ENCODE assay signal across 19 cellular contexts in genomic region chr16:89277641-89278341, GRCh38.
DNase-seq lines count a peak whose midpoint lies in the region; ATAC-seq and TF ChIP-seq lines count a peak whose summit lies in the region.
"Had no signal": no experiment of that assay in that cellular context is flagged by ENCODE, and none has a peak within 500 bp of the region (broad histone marks: within the 10 kb centered on the region; RNA-seq: fewer than 3 reads in every experiment).

No MANE protein-coding gene starts in this region.

- no peak for DNase-seq in activated T-cell treated with anti-CD3 and anti-CD28 coated beads, Interleukin-2, amount 50 U/mL, for 24 hours
- no peak for DNase-seq in activated T-cell treated with anti-CD3 and anti-CD28 coated beads, Interleukin-2, amount 50 U/mL, for 4 hours
- DNase-seq in chondrocyte (ENCODE audit: low spot score) (no peak), trophoblast cell (no peak), neural progenitor cell (ENCODE audit: low spot score) (no peak)
- DNase-seq: activated naive CD4-positive, alpha-beta T cell treated with anti-CD3 and anti-CD28 coated beads for 36 hours; colonic mucosa; left colon; natural killer cell; NCI-H1694; uterus; WERI-Rb-1 had no signal

- H2BK12ac ChIP-seq in trophoblast cell (ENCODE audit: low read length) = no peak overlapping the region

- no peaks in the 10 kb centered on the region for H3K9me3 Mint-ChIP-seq in activated T-cell treated with anti-CD3 and anti-CD28 coated beads, Interleukin-2, amount 50 U/mL, for 24 hours
- H3K9me3 Mint-ChIP-seq in activated T-cell treated with anti-CD3 and anti-CD28 coated beads, Interleukin-2, amount 50 U/mL, for 4 hours = no peaks in the 10 kb centered on the region
- no peaks in the 10 kb centered on the region for H3K9me3 Mint-ChIP-seq in chondrocyte (ENCODE audit: low read depth)
- H3K9me3 Mint-ChIP-seq in neural progenitor cell = no peaks in the 10 kb centered on the region
- H3K9me3 Mint-ChIP-seq: activated naive CD4-positive, alpha-beta T cell treated with anti-CD3 and anti-CD28 coated beads for 36 hours; mesothelial cell of epicardium; natural killer cell; T-helper 2 cell treated with Interferon-gamma antibody and Interleukin-4, amounts not matched to agents 5 μg/mL and 100 μg/mL, for 36 hours had no signal

- H3K4me1 Mint-ChIP-seq in activated T-cell treated with anti-CD3 and anti-CD28 coated beads, Interleukin-2, amount 50 U/mL, for 24 hours (ENCODE audit: low read depth) = no peaks in the 10 kb centered on the region
- no peaks in the 10 kb centered on the region for H3K4me1 Mint-ChIP-seq in activated T-cell treated with anti-CD3 and anti-CD28 coated beads, Interleukin-2, amount 50 U/mL, for 4 hours (ENCODE audit: low read depth)
- no peaks in the 10 kb centered on the region for H3K4me1 Mint-ChIP-seq in chondrocyte (ENCODE audit: low read depth)
- peaks cover 2% of the 10 kb centered on the region for H3K4me1 Mint-ChIP-seq in neural progenitor cell
- H3K4me1 Mint-ChIP-seq: mesothelial cell of epicardium had no signal

- H3F3A ChIP-seq in neural progenitor cell (ENCODE audit: low read depth) = no peaks in the 10 kb centered on the region

- no peak overlapping the region for H4K91ac ChIP-seq in trophoblast cell (ENCODE audit: low read depth, low read length)

- H3K36me3 Mint-ChIP-seq in activated T-cell treated with anti-CD3 and anti-CD28 coated beads, Interleukin-2, amount 50 U/mL, for 24 hours (ENCODE audit: low read depth) = peaks cover 63% of the 10 kb centered on the region
- H3K36me3 Mint-ChIP-seq in activated T-cell treated with anti-CD3 and anti-CD28 coated beads, Interleukin-2, amount 50 U/mL, for 4 hours (ENCODE audit: insufficient read depth) = peaks cover 27% of the 10 kb centered on the region
- peaks cover 25% of the 10 kb centered on the region for H3K36me3 Mint-ChIP-seq in chondrocyte (ENCODE audit: low read depth)
- H3K36me3 Mint-ChIP-seq in neural progenitor cell = peaks cover 13% of the 10 kb centered on the region
- H3K36me3 Mint-ChIP-seq: natural killer cell had no signal

- CTCF ChIA-PET in HEK293 (lab: Yijun Ruan, JAX) = interaction anchor here (1.6 kb wide), 1 partner anchor 12 kb away, joined by 6 read pairs; no protein-coding TSS in a partner anchor

- no peak for TF ChIP-seq CTCF in HEK293 (tag by site-specific recombination; IDR thresholded peaks at IDR 0.05)
- TF ChIP-seq CTCF in chondrocyte (IDR thresholded peaks at IDR 0.05) = no peak
- no peak for TF ChIP-seq CTCF in neural progenitor cell (IDR thresholded peaks at IDR 0.05)

- no peak overlapping the region for H2AK5ac ChIP-seq in trophoblast cell (ENCODE audit: low read length)

- no peak overlapping the region for H4K12ac ChIP-seq in trophoblast cell (ENCODE audit: low read depth, low read length)

- peaks cover 18% of the 10 kb centered on the region for H4K20me1 ChIP-seq in neural progenitor cell (ENCODE audit: low read depth)

- no peak overlapping the region for H3K4me2 ChIP-seq in trophoblast cell (ENCODE audit: low read length)
- H3K4me2 ChIP-seq in neural progenitor cell = no peak overlapping the region

- no peak overlapping the region for H2AFZ ChIP-seq in trophoblast cell (ENCODE audit: insufficient read depth, low read length, poor library complexity)
- no peak overlapping the region for H2AFZ ChIP-seq in neural progenitor cell (replicated peaks)

- 0 out of 2 replicates have a peak overlapping the region, but pooled peaks have one; percentile 3 for H3K27ac ChIP-seq in HEK293 (ENCODE audit: extremely low read depth, low read depth, low read length)
- no peak overlapping the region for H3K27ac ChIP-seq in trophoblast cell (ENCODE audit: low read depth, low read length)
- no peak overlapping the region for H3K27ac ChIP-seq in neural progenitor cell
- H3K27ac ChIP-seq: colonic mucosa, HL-60, SK-N-MC, uterus, WERI-Rb-1 had no signal

- H3K79me1 ChIP-seq in trophoblast cell (ENCODE audit: low read length) = no peaks in the 10 kb centered on the region

- no peaks in the 10 kb centered on the region for H3K9me3 ChIP-seq in HEK293 (ENCODE audit: control insufficient read depth, insufficient read depth, low read depth, low read length)
- no peaks in the 10 kb centered on the region for H3K9me3 ChIP-seq in trophoblast cell (ENCODE audit: insufficient read depth, low read depth, low read length)
- H3K9me3 ChIP-seq in neural progenitor cell (ENCODE audit: low read depth) = no peaks in the 10 kb centered on the region
- H3K9me3 ChIP-seq: colonic mucosa, uterus had no signal

- H3K9ac ChIP-seq in trophoblast cell (ENCODE audit: low read length) = no peak overlapping the region
- no peak overlapping the region for H3K9ac ChIP-seq in neural progenitor cell

- no peak overlapping the region for H3K23ac ChIP-seq in trophoblast cell (ENCODE audit: low read length)

- H3K4me3 Mint-ChIP-seq in activated T-cell treated with anti-CD3 and anti-CD28 coated beads, Interleukin-2, amount 50 U/mL, for 24 hours = no peak overlapping the region
- H3K4me3 Mint-ChIP-seq in activated T-cell treated with anti-CD3 and anti-CD28 coated beads, Interleukin-2, amount 50 U/mL, for 4 hours = no peak overlapping the region
- no peak overlapping the region for H3K4me3 Mint-ChIP-seq in chondrocyte (ENCODE audit: unreplicated experiment)
- H3K4me3 Mint-ChIP-seq in neural progenitor cell = no peak overlapping the region
- H3K4me3 Mint-ChIP-seq: activated naive CD4-positive, alpha-beta T cell treated with anti-CD3 and anti-CD28 coated beads for 36 hours; mesothelial cell of epicardium; natural killer cell; T-helper 2 cell treated with Interferon-gamma antibody and Interleukin-4, amounts not matched to agents 5 μg/mL and 100 μg/mL, for 36 hours had no signal

- no CpG with 5 or more reads among the region's 33 CpGs for WGBS in trophoblast cell (ENCODE audit: extremely low coverage, insufficient coverage, insufficient read length)

- no peaks in the 10 kb centered on the region for H3K79me2 ChIP-seq in trophoblast cell (ENCODE audit: control insufficient read depth, insufficient read depth, low read length, poor library complexity)
- H3K79me2 ChIP-seq in neural progenitor cell (ENCODE audit: low read depth) = no peaks in the 10 kb centered on the region

- ATAC-seq in activated T-cell treated with anti-CD3 and anti-CD28 coated beads, Interleukin-2, amount 50 U/mL, for 4 hours = no peak
- ATAC-seq in GM19023 (IDR thresholded peaks at IDR 0.05; ENCODE audit: unreplicated experiment) (no peak), GM19455 (IDR thresholded peaks at IDR 0.05; ENCODE audit: unreplicated experiment) (no peak)
- ATAC-seq: left colon, natural killer cell had no signal

- no peak overlapping the region for H2BK120ac ChIP-seq in trophoblast cell (ENCODE audit: insufficient read depth, low read length, poor library complexity)

- H3K4ac ChIP-seq in trophoblast cell (ENCODE audit: low read depth, low read length) = no peak overlapping the region

- peak overlapping the region; percentile 44 for H3K27ac Mint-ChIP-seq in activated T-cell treated with anti-CD3 and anti-CD28 coated beads, Interleukin-2, amount 50 U/mL, for 24 hours
- peak overlapping the region; percentile 10 for H3K27ac Mint-ChIP-seq in chondrocyte (ENCODE audit: unreplicated experiment)
- H3K27ac Mint-ChIP-seq in neural progenitor cell = no peak overlapping the region
- H3K27ac Mint-ChIP-seq: activated naive CD4-positive, alpha-beta T cell treated with anti-CD3 and anti-CD28 coated beads for 36 hours; mesothelial cell of epicardium; natural killer cell; T-helper 2 cell treated with Interferon-gamma antibody and Interleukin-4, amounts not matched to agents 5 μg/mL and 100 μg/mL, for 36 hours had no signal

- POLR2A ChIA-PET in HEK293 (lab: Yijun Ruan, JAX) = no interaction called here

- H3K4me3 ChIP-seq in HEK293 (ENCODE audit: low read depth, low read length) (no peak overlapping the region), trophoblast cell (ENCODE audit: low read depth, low read length) (no peak overlapping the region), neural progenitor cell (no peak overlapping the region)
- H3K4me3 ChIP-seq: colonic mucosa, SK-N-MC, uterus had no signal

- H3K27me3 Mint-ChIP-seq in activated T-cell treated with anti-CD3 and anti-CD28 coated beads, Interleukin-2, amount 50 U/mL, for 24 hours = no peaks in the 10 kb centered on the region
- no peaks in the 10 kb centered on the region for H3K27me3 Mint-ChIP-seq in activated T-cell treated with anti-CD3 and anti-CD28 coated beads, Interleukin-2, amount 50 U/mL, for 4 hours (ENCODE audit: low read depth)
- H3K27me3 Mint-ChIP-seq in chondrocyte (ENCODE audit: low read depth) (no peaks in the 10 kb centered on the region), neural progenitor cell (ENCODE audit: insufficient read depth, low read depth) (peaks cover 9% of the 10 kb centered on the region)

- H4K8ac ChIP-seq in trophoblast cell (ENCODE audit: low read depth, low read length) = no peak overlapping the region

- no peak overlapping the region for H3K14ac ChIP-seq in trophoblast cell (ENCODE audit: low read length)

- peak overlapping the region; percentile 0 for H3K18ac ChIP-seq in trophoblast cell (ENCODE audit: low read length)

- H3K27me3 ChIP-seq in trophoblast cell (ENCODE audit: insufficient read depth, low read length) = no peaks in the 10 kb centered on the region
- H3K27me3 ChIP-seq in neural progenitor cell = no peaks in the 10 kb centered on the region
- H3K27me3 ChIP-seq: colonic mucosa, uterus had no signal

- H2BK5ac ChIP-seq in trophoblast cell (ENCODE audit: low read depth, low read length, poor library complexity) = no peak overlapping the region

- H3K4me1 ChIP-seq in HEK293 (ENCODE audit: control insufficient read depth, insufficient read depth, low read length) = no peaks in the 10 kb centered on the region
- peaks cover 0 to 3% of the 10 kb centered on the region in 2 experiments for H3K4me1 ChIP-seq in trophoblast cell (ENCODE audit: control insufficient read depth in 1 of 2, insufficient read depth in 2 of 2, low read length in 2 of 2)
- no peaks in the 10 kb centered on the region for H3K4me1 ChIP-seq in neural progenitor cell
- H3K4me1 ChIP-seq: colonic mucosa, uterus had no signal

- H3K36me3 ChIP-seq in HEK293 (ENCODE audit: control insufficient read depth in 2 of 2, insufficient read depth in 1 of 2, low read length in 2 of 2) = peaks cover 0 to 88% of the 10 kb centered on the region in 2 experiments; a peak in 2 of 3 replicates
- H3K36me3 ChIP-seq in trophoblast cell (ENCODE audit: control insufficient read depth in 1 of 2, insufficient read depth in 2 of 2, low read length in 2 of 2) = peaks cover 78 to 84% of the 10 kb centered on the region in 2 experiments
- H3K36me3 ChIP-seq in neural progenitor cell = no peaks in the 10 kb centered on the region
- H3K36me3 ChIP-seq: uterus, WERI-Rb-1 had no signal
